9 cellular contexts compared by ENCODE assay signal in the genomic region with DNA sequence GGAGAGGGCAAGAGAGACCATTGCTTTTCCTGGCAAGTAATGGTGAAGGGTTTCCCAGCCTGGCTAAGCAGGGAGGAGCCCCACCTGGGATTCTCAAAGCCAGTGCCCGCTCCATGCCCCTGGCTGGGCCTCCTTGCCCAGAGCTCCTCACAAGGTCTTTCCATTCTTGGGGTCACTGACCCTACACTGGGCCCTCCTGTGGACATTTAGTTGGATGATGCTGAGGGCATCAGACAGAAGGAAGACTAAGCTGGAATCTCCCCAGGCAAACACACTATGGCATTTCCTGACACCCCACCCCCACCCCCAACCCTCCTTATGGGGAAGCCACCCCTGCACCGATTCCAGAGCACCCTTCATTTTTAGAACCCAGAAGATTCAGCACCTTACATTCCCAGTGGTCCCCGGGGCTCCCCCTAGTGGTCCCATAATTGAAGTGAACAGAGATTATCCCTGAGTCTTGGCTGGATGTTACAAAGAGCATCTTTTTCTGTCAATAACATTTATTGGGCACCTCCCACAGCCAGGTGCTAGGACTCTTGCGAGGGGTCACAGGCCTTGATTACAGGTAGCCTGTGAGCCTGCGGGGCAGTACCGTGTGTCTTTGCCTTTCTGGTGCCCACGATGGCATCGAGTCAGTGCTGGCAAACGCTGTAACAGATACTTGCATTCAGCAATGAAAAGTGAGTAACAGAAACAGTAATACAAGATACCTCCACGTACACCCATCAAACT.
DNase-seq lines count a peak whose midpoint lies in the region; ATAC-seq and TF ChIP-seq lines count a peak whose summit lies in the region.
"Had no signal": no experiment of that assay in that cellular context is flagged by ENCODE, and none has a peak within 500 bp of the region (broad histone marks: within the 10 kb centered on the region; RNA-seq: fewer than 3 reads in every experiment).

No MANE protein-coding gene starts in this region.

- no peak overlapping the region for H3K4me3 ChIP-seq in Karpas-422 (ENCODE audit: low read length)
- no peak overlapping the region for H3K4me3 ChIP-seq in cardiac fibroblast (replicated peaks in 1 of 2; ENCODE audit: low read depth in 2 of 2, low read length in 2 of 2)
- H3K4me3 ChIP-seq: BLaER1 treated with 17β-estradiol and CSF1 and Interleukin-3, amounts not matched to agents 10 nM and 100 nM had no signal

- no peaks in the 10 kb centered on the region for H3K9me2 ChIP-seq in Karpas-422 (replicated peaks; ENCODE audit: insufficient read depth, low read length)

- no peaks in the 10 kb centered on the region for H4K20me1 ChIP-seq in Karpas-422 (ENCODE audit: insufficient read depth, low read depth, low read length)
- H4K20me1 ChIP-seq: BLaER1 treated with 17β-estradiol and CSF1 and Interleukin-3, amounts not matched to agents 10 nM and 100 nM had no signal

- H3K9ac ChIP-seq in Karpas-422 (ENCODE audit: low read length) = no peak overlapping the region
- H3K9ac ChIP-seq: BLaER1 treated with 17β-estradiol and CSF1 and Interleukin-3, amounts not matched to agents 10 nM and 100 nM had no signal

- ATAC-seq in HG03457 (IDR thresholded peaks at IDR 0.05; ENCODE audit: unreplicated experiment) = no peak

- no peaks in the 10 kb centered on the region for H3K4me1 ChIP-seq in Karpas-422 (ENCODE audit: low read length)

- DNase-seq in NCI-H187 (lab: John Stamatoyannopoulos, UW) = peak; percentile 14 to 50
- no peak for DNase-seq in NCI-H187 treated with DMSO at 0.1 percent for 48 hours (lab: John Stamatoyannopoulos, UW)
- peak; percentile 64 for DNase-seq in Karpas-422
- DNase-seq in SHP77 treated with DMSO at 0.1 percent for 48 hours (lab: John Stamatoyannopoulos, UW) = peak; percentile 9
- peak; percentile 40 to 43 for DNase-seq in cardiac fibroblast (ENCODE audit: low read depth in 2 of 2)
- peak; percentile 74 for DNase-seq in left kidney (ENCODE audit: low read depth, low spot score)
- peak; percentile 17 for DNase-seq in stimulated activated CD8-positive, alpha-beta memory T cell treated with anti-CD3 and anti-CD28 coated beads, Interleukin-4, amount 100 ng/mL, for 24 hours (ENCODE audit: low read depth)

- no peaks in the 10 kb centered on the region for H3K36me3 ChIP-seq in Karpas-422 (ENCODE audit: insufficient read depth, low read length)
- H3K36me3 ChIP-seq: BLaER1 treated with 17β-estradiol and CSF1 and Interleukin-3, amounts not matched to agents 10 nM and 100 nM had no signal

- no peak overlapping the region for H3K4me2 ChIP-seq in Karpas-422 (ENCODE audit: low read depth, low read length, poor library complexity, severe bottlenecking)

- H3K27me3 ChIP-seq in Karpas-422 (ENCODE audit: low read length) = no peaks in the 10 kb centered on the region
- H3K27me3 ChIP-seq: BLaER1 treated with 17β-estradiol and CSF1 and Interleukin-3, amounts not matched to agents 10 nM and 100 nM had no signal

- TF ChIP-seq CTCF in cardiac fibroblast (IDR thresholded peaks at IDR 0.05; ENCODE audit: low read depth, low read length) = peak; percentile 63

- no peak overlapping the region for H3K27ac ChIP-seq in Karpas-422 (ENCODE audit: low read length)
- H3K27ac ChIP-seq: BLaER1 treated with 17β-estradiol and CSF1 and Interleukin-3, amounts not matched to agents 10 nM and 100 nM had no signal

- H3K79me2 ChIP-seq in Karpas-422 (ENCODE audit: low read length) = no peaks in the 10 kb centered on the region

- H3K9me3 ChIP-seq in Karpas-422 (ENCODE audit: low read length) = no peaks in the 10 kb centered on the region
- H3K9me3 ChIP-seq: BLaER1 treated with 17β-estradiol and CSF1 and Interleukin-3, amounts not matched to agents 10 nM and 100 nM had no signal

- H2AFZ ChIP-seq in Karpas-422 (ENCODE audit: low read length) = no peak overlapping the region
